23 cellular contexts compared by ENCODE assay signal in genomic region chr1:89529196-89529595, GRCh38. TPM values are rescaled to one million over a fixed set of nuclear protein-coding genes. Genes with fewer than 3 reads are reported as not detected.
DNase-seq lines count a peak whose midpoint lies in the region; ATAC-seq, FAIRE-seq and TF ChIP-seq lines count a peak whose summit lies in the region.
"Had no signal": no experiment of that assay in that cellular context is flagged by ENCODE, and none has a peak within 500 bp of the region (broad histone marks: within the 10 kb centered on the region; RNA-seq: fewer than 3 reads in every experiment).

No MANE protein-coding gene starts in this region.

- no peak overlapping the region for H2AFZ ChIP-seq in K562 (ENCODE audit: low read depth, low read length)
- H2AFZ ChIP-seq: GM23248 had no signal

- no peaks in the 10 kb centered on the region for H3K27me3 ChIP-seq in K562 (ENCODE audit: control insufficient read depth in 2 of 2, insufficient read depth in 2 of 2, low read length in 2 of 2)
- H3K27me3 ChIP-seq: BLaER1 treated with 17β-estradiol and CSF1 and Interleukin-3, amounts not matched to agents 10 nM and 100 nM had no signal

- no peak for TF ChIP-seq EP300 in K562 (IDR thresholded peaks at IDR 0.05; ENCODE audit: low read length)

- H3K4me3 ChIP-seq in K562 = no peak overlapping the region
- H3K4me3 ChIP-seq: BLaER1 treated with 17β-estradiol and CSF1 and Interleukin-3, amounts not matched to agents 10 nM and 100 nM; GM23248 had no signal

- H3K4me1 Mint-ChIP-seq in stimulated activated naive CD8-positive, alpha-beta T cell treated with anti-CD3 and anti-CD28 coated beads, Interleukin-15, Interleukin-2, amounts not matched to agents 100 ng/mL and 50 ng/mL, for 24 hours (ENCODE audit: low read depth) = peaks cover 55% of the 10 kb centered on the region
- H3K4me1 Mint-ChIP-seq in stimulated activated naive CD8-positive, alpha-beta T cell treated with anti-CD3 and anti-CD28 coated beads, Interleukin-15, amount 100 ng/mL, for 72 hours = peaks cover 38% of the 10 kb centered on the region

- no peak for TF ChIP-seq RAD21 in K562 (CRISPR knock-in tag; conservative IDR thresholded peaks at IDR 0.05 in 1 of 2, IDR thresholded peaks at IDR 0.05 in 1 of 2)

- H3K4me1 ChIP-seq in K562 (replicated peaks in 1 of 2; ENCODE audit: control insufficient read depth in 2 of 2, insufficient read depth in 2 of 2, low read length in 2 of 2) = peaks cover 15 to 51% of the 10 kb centered on the region in 2 experiments

- POLR2A ChIA-PET in K562 (lab: Yijun Ruan, JAX) = interaction anchor here (1.9 to 2.1 kb wide), 2 partner anchors 8 to 12 kb away, joined by 6 to 8 read pairs; no protein-coding TSS in a partner anchor

- no peak for FAIRE-seq in K562 (lab: Jason Lieb, UNC)
- FAIRE-seq: D721Med, RCC 7860 had no signal

- no peak overlapping the region for H3K4me3 Mint-ChIP-seq in stimulated activated naive CD8-positive, alpha-beta T cell treated with anti-CD3 and anti-CD28 coated beads, Interleukin-15, Interleukin-2, amounts not matched to agents 100 ng/mL and 50 ng/mL, for 24 hours
- H3K4me3 Mint-ChIP-seq in stimulated activated naive CD8-positive, alpha-beta T cell treated with anti-CD3 and anti-CD28 coated beads, Interleukin-15, amount 100 ng/mL, for 72 hours = no peak overlapping the region
- H3K4me3 Mint-ChIP-seq: CD8-positive, alpha-beta memory T cell had no signal

- no peak overlapping the region for H3K9ac ChIP-seq in K562 (ENCODE audit: insufficient read depth in 1 of 2, low read depth in 2 of 2, low read length in 2 of 2)
- H3K9ac ChIP-seq: BLaER1 treated with 17β-estradiol and CSF1 and Interleukin-3, amounts not matched to agents 10 nM and 100 nM; GM23248 had no signal

- no peak overlapping the region for H3K4me2 ChIP-seq in K562 (ENCODE audit: insufficient read depth, low read length)
- H3K4me2 ChIP-seq: BLaER1 treated with 17β-estradiol and CSF1 and Interleukin-3, amounts not matched to agents 10 nM and 100 nM had no signal

- CTCF ChIA-PET in K562 (lab: Yijun Ruan, JAX; ENCODE audit: low intra/inter-chr PET ratio) = no interaction called here

- no peak overlapping the region for H3K27ac ChIP-seq in K562 (ENCODE audit: extremely low read depth, low read depth, low read length)
- H3K27ac ChIP-seq: BLaER1 treated with 17β-estradiol and CSF1 and Interleukin-3, amounts not matched to agents 10 nM and 100 nM; GM23248 had no signal

- no peaks in the 10 kb centered on the region for H3K9me1 ChIP-seq in K562 (ENCODE audit: control insufficient read depth, insufficient read depth, low read length)

- peaks cover 4% of the 10 kb centered on the region for H3K9me3 Mint-ChIP-seq in stimulated activated naive CD8-positive, alpha-beta T cell treated with anti-CD3 and anti-CD28 coated beads, Interleukin-15, Interleukin-2, amounts not matched to agents 100 ng/mL and 50 ng/mL, for 24 hours
- peaks cover 11 to 20% of the 10 kb centered on the region in 2 donors for H3K9me3 Mint-ChIP-seq in stimulated activated naive CD8-positive, alpha-beta T cell treated with anti-CD3 and anti-CD28 coated beads, Interleukin-15, amount 100 ng/mL, for 72 hours
- H3K9me3 Mint-ChIP-seq: CD8-positive, alpha-beta memory T cell had no signal

- peaks cover 5% of the 10 kb centered on the region; the same call in 1 of the 2 replicates for H4K20me1 ChIP-seq in K562 (replicated peaks; ENCODE audit: control insufficient read depth, insufficient read depth, low read length)

- DNase-seq in SIG-M5 treated with dmso at 0.1 percent for 504 hours (lab: John Stamatoyannopoulos, UW; ENCODE audit: unreplicated experiment) = peak; percentile 60
- DNase-seq in SIG-M5 (lab: John Stamatoyannopoulos, UW) = no peak
- no peak for DNase-seq in stimulated activated naive CD8-positive, alpha-beta T cell treated with anti-CD3 and anti-CD28 coated beads, Interleukin-15, amount 100 ng/mL, for 72 hours
- no peak for DNase-seq in K562 (ENCODE audit: extremely low read depth in 1 of 4, low spot score in 3 of 4)
- DNase-seq in NCI-H2107 treated with DMSO at 0.1 percent for 48 hours (lab: John Stamatoyannopoulos, UW; ENCODE audit: unreplicated experiment) = no peak
- no peak for DNase-seq in KBM-7
- DNase-seq in activated CD8-positive, alpha-beta memory T cell treated with anti-CD3 and anti-CD28 coated beads for 24 hours = no peak
- DNase-seq: 8988T; CD8-positive, alpha-beta memory T cell; DMS79; GM23248; NCI-H1048; NCI-H1436 treated with DMSO at 0.1 percent for 48 hours; NCI-H2029 treated with DMSO at 0.1 percent for 48 hours; NCI-H510A; NCI-H774; Right ventricle myocardium superior had no signal

- WGBS in K562 (ENCODE audit: insufficient coverage, low coverage, missing lambda C conversion rate) = 62% methylated on average over 2 of the region's 2 CpGs

- BruUV-seq in K562 (replicated peaks; lab: Mats Ljungman, UMichigan) = no TSS peak

- peaks cover 58% of the 10 kb centered on the region for H3K36me3 Mint-ChIP-seq in stimulated activated naive CD8-positive, alpha-beta T cell treated with anti-CD3 and anti-CD28 coated beads, Interleukin-15, Interleukin-2, amounts not matched to agents 100 ng/mL and 50 ng/mL, for 24 hours (ENCODE audit: low read depth)

- no peak for ATAC-seq in stimulated activated naive CD8-positive, alpha-beta T cell treated with anti-CD3 and anti-CD28 coated beads, Interleukin-15, amount 100 ng/mL, for 72 hours
- ATAC-seq in K562 = no peak
- ATAC-seq: HCT116, SK-N-SH treated with all-trans-retinoic acid at 6 μM for 48 hours had no signal

- peak overlapping the region; percentile 16 for H3K27ac Mint-ChIP-seq in stimulated activated naive CD8-positive, alpha-beta T cell treated with anti-CD3 and anti-CD28 coated beads, Interleukin-15, Interleukin-2, amounts not matched to agents 100 ng/mL and 50 ng/mL, for 24 hours
- no peak overlapping the region for H3K27ac Mint-ChIP-seq in stimulated activated naive CD8-positive, alpha-beta T cell treated with anti-CD3 and anti-CD28 coated beads, Interleukin-15, amount 100 ng/mL, for 72 hours
- H3K27ac Mint-ChIP-seq: CD8-positive, alpha-beta memory T cell had no signal

- H3K36me3 ChIP-seq in K562 (ENCODE audit: control insufficient read depth, insufficient read depth, low read length) = peaks cover 65% of the 10 kb centered on the region

- H3K27me3 Mint-ChIP-seq in stimulated activated naive CD8-positive, alpha-beta T cell treated with anti-CD3 and anti-CD28 coated beads, Interleukin-15, Interleukin-2, amounts not matched to agents 100 ng/mL and 50 ng/mL, for 24 hours = no peaks in the 10 kb centered on the region
- no peaks in the 10 kb centered on the region for H3K27me3 Mint-ChIP-seq in stimulated activated naive CD8-positive, alpha-beta T cell treated with anti-CD3 and anti-CD28 coated beads, Interleukin-15, amount 100 ng/mL, for 72 hours
- H3K27me3 Mint-ChIP-seq: CD8-positive, alpha-beta memory T cell had no signal

- no peak for TF ChIP-seq CTCF in K562 (IDR thresholded peaks at IDR 0.05 in 2 of 3, conservative IDR thresholded peaks at IDR 0.05 in 1 of 3; ENCODE audit: insufficient read depth in 2 of 3, low read depth in 1 of 3, low read length in 3 of 3)

- in situ Hi-C loops in K562 (cut with MboI) = no loop called here
- in situ Hi-C loops in KBM-7 (cut with MboI; ENCODE audit: low pct_unique_long_range_greater_than_20kb, low sequenced_read_pairs) = no loop called here

- TF ChIP-seq POLR2A in K562 (conservative IDR thresholded peaks at IDR 0.05) = no peak

- H3K9me3 ChIP-seq in K562 (replicated peaks; ENCODE audit: control insufficient read depth, insufficient read depth, low read depth, low read length) = peaks cover 9% of the 10 kb centered on the region

- H3K79me2 ChIP-seq in K562 (ENCODE audit: control insufficient read depth, insufficient read depth, low read length) = peaks cover 96% of the 10 kb centered on the region

- intact Hi-C loops in K562 (cut with micrococcal nuclease) = loop anchor here (10.0 kb wide), 1 partner anchor 466 kb away; the partner anchor contains the start of gene ZNF326

TF ChIP-seq in K562, 482 proteins besides CTCF, POLR2A, EP300 and RAD21 (continues in another document):
- TF ChIP-seq MAFG (tag; conservative IDR thresholded peaks at IDR 0.05) (peak; percentile 85), PKNOX1 (IDR thresholded peaks at IDR 0.05) (no peak), CBFA2T2 (conservative IDR thresholded peaks at IDR 0.05) (no peak), ZNF274 (IDR thresholded peaks at IDR 0.05; ENCODE audit: borderline replicate concordance, low read depth, low read length) (no peak), ZNF316 (IDR thresholded peaks at IDR 0.05) (peak; percentile 94), C11orf30 (IDR thresholded peaks at IDR 0.05; ENCODE audit: low read depth) (peak; percentile 89)

RNA-seq across cellular contexts. Expression of gene LRRC8B, which starts 4.6 kb away (rescaled TPM):
- 81.4 and 138 TPM in 2 replicates for total RNA-seq in K562 (2011; cell fraction: chromatin; rRNA removed; ENCODE audit: low replicate concordance)
- 30.5 and 31.5 TPM in 2 replicates for total RNA-seq in K562 (2011; cell fraction: nucleolus; rRNA removed)
- total RNA-seq in K562 (2011; cell fraction: nucleoplasm; rRNA removed) = 59.8 and 105 TPM in 2 replicates
- total RNA-seq in K562 (2014; rRNA removed) (9.2 and 9.7 TPM in 2 replicates), K562 (2014; rRNA removed; fragmentation: Illumina TruSeq; extraction: Trizol) (17.1 and 21.9 TPM in 2 replicates), K562 (2015; rRNA removed; fragmentation: Illumina TruSeq; extraction: Trizol) (13.5 and 14.4 TPM in 2 replicates), K562 (2021) (20.3 and 25.7 TPM in 2 replicates)
- polyA plus RNA-seq in K562 (2011; rRNA removed) (42.3 and 43.7 TPM in 2 replicates), K562 (2014; fragmentation: Illumina TruSeq; extraction: Trizol) (15.8 and 16.0 TPM in 2 replicates), K562 (2014; fragmentation: Nextera tagmentation; extraction: Ambion mirVana) (1 to 10 TPM; 4.3 to 5.7 TPM), K562 (2014; rRNA removed) (10.5 and 12.3 TPM in 2 replicates)
- 41.1 and 45.8 TPM in 2 replicates for polyA plus RNA-seq in K562 (2011; cell fraction: cytosol; rRNA removed)
- 32.4 and 41.6 TPM in 2 replicates for polyA plus RNA-seq in K562 (2011; cell fraction: nucleus; rRNA removed)
- polyA plus RNA-seq in K562 (2012) = 9.3 and 9.9 TPM in 2 replicates
- 79.3 and 80.5 TPM in 2 replicates for polyA minus RNA-seq in K562 (2011; rRNA and poly(A)+ RNA removed)
- 32.1 and 35.7 TPM in 2 replicates for polyA minus RNA-seq in K562 (2011; cell fraction: cytosol; rRNA and poly(A)+ RNA removed)
- 33.3 and 46.1 TPM in 2 replicates for polyA minus RNA-seq in K562 (2011; cell fraction: nucleus; rRNA and poly(A)+ RNA removed)
